In genomic region chr11:6443269-6444003, GRCh38 we compare ENCODE assay signal across 8 cellular contexts. TPM values are rescaled to one million over a fixed set of nuclear protein-coding genes. Genes with fewer than 3 reads are reported as not detected.
DNase-seq lines count a peak whose midpoint lies in the region; ATAC-seq, FAIRE-seq and TF ChIP-seq lines count a peak whose summit lies in the region.

No MANE protein-coding gene starts in this region.

- H3K27me3 ChIP-seq in Loucy (ENCODE audit: insufficient read depth, low read length, poor library complexity, severe bottlenecking) (no peaks in the 10 kb centered on the region), bronchial epithelial cell (ENCODE audit: control insufficient read depth, insufficient read depth, low read length) (no peaks in the 10 kb centered on the region)

- no peak overlapping the region for H3K4me2 ChIP-seq in Loucy (ENCODE audit: low read depth, low read length, poor library complexity, severe bottlenecking)

- H3K4me1 ChIP-seq in Loucy (ENCODE audit: insufficient read depth, low read length, poor library complexity, severe bottlenecking), result peaks cover 10% of the 10 kb centered on the region

- H4K20me1 ChIP-seq in Loucy (ENCODE audit: insufficient read depth, low read length, poor library complexity, severe bottlenecking), result no peaks in the 10 kb centered on the region

- H3K9me3 ChIP-seq in Loucy (ENCODE audit: insufficient read depth, low read depth, low read length), result no peaks in the 10 kb centered on the region

- H3K27ac ChIP-seq in VCaP, result no peak overlapping the region

- TF ChIP-seq CTCF in GM10248 (IDR thresholded peaks at IDR 0.05; ENCODE audit: control extremely low read depth, extremely low read depth, low read depth, missing control alignments) (peak; percentile 88), Loucy (conservative IDR thresholded peaks at IDR 0.05; ENCODE audit: low read length) (peak; percentile 92), VCaP (conservative IDR thresholded peaks at IDR 0.05) (peak; percentile 73), bronchial epithelial cell (IDR thresholded peaks at IDR 0.05; ENCODE audit: insufficient read depth, low read length, severe bottlenecking) (peak; percentile 90)

- H2AFZ ChIP-seq in Loucy (ENCODE audit: low read length), result peak overlapping the region; percentile 47

- CTCF ChIA-PET in GM10248 (lab: Yijun Ruan, JAX), result interaction anchor here (0.5 to 13.4 kb wide), 43 partner anchors 9 to 263 kb away, joined by 3 to 371 read pairs (median 5); partner anchors contain the start of genes APBB1, CNGA4, MRPL17 and SMPD1

- no peaks in the 10 kb centered on the region for H3K9me2 ChIP-seq in Loucy (replicated peaks; ENCODE audit: low read depth, low read length)

- H3K36me3 ChIP-seq in Loucy (ENCODE audit: insufficient read depth, low read length) (no peaks in the 10 kb centered on the region), bronchial epithelial cell (ENCODE audit: control insufficient read depth, insufficient read depth, low read length) (no peaks in the 10 kb centered on the region)

- FAIRE-seq in bronchial epithelial cell (lab: Jason Lieb, UNC), result no peak

- peak; percentile 78 for ATAC-seq in GM21825 (IDR thresholded peaks at IDR 0.05; ENCODE audit: unreplicated experiment)

- H3F3A ChIP-seq in Loucy (ENCODE audit: low read depth), result no peaks in the 10 kb centered on the region

- H3K4me3 ChIP-seq in Loucy (ENCODE audit: low read length, poor library complexity, severe bottlenecking) (no peak overlapping the region), bronchial epithelial cell (ENCODE audit: low read depth, low read length) (no peak overlapping the region)

- peak; percentile 75 for DNase-seq in GM10248 (ENCODE audit: extremely low spot score)
- DNase-seq in bronchial epithelial cell (ENCODE audit: low read depth), result peak; percentile 36
- DNase-seq in left kidney (ENCODE audit: low read depth, low spot score), result peak; percentile 73
- peak; percentile 53 for DNase-seq in stimulated activated CD4-positive, alpha-beta T cell treated with anti-CD3 and anti-CD28 coated beads, Interleukin-4, amount 100 ng/mL, for 24 hours
- DNase-seq in SHP77 treated with DMSO at 0.1 percent for 48 hours (lab: John Stamatoyannopoulos, UW), result no peak

- POLR2A ChIA-PET in GM10248 (lab: Yijun Ruan, JAX), result no interaction called here

- H3K9ac ChIP-seq in Loucy (ENCODE audit: low read depth, low read length, poor library complexity, severe bottlenecking), result no peak overlapping the region

- H3K79me2 ChIP-seq in Loucy (ENCODE audit: insufficient read depth, low read length), result no peaks in the 10 kb centered on the region

RNA-seq across cellular contexts. Expression of gene HPX, which starts 2.6 kb away (rescaled TPM):
- 0.26 and 0.51 TPM in 2 replicates for total RNA-seq in bronchial epithelial cell

RNA-seq across cellular contexts. Expression of gene APBB1, which starts 24.5 kb away (rescaled TPM):
- total RNA-seq in bronchial epithelial cell, result 1.7 and 1.8 TPM in 2 replicates

RNA-seq across cellular contexts. Expression of gene TRIM3, which starts 30.3 kb away (rescaled TPM):
- total RNA-seq in bronchial epithelial cell, result 7.6 and 9.9 TPM in 2 replicates

RNA-seq across cellular contexts. Expression of gene ARFIP2, which starts 37.7 kb away (rescaled TPM):
- 59.3 and 72.7 TPM in 2 replicates for total RNA-seq in bronchial epithelial cell

RNA-seq across cellular contexts. Expression of gene TIMM10B, which starts 37.9 kb away (rescaled TPM):
- 39.5 and 42.1 TPM in 2 replicates for total RNA-seq in bronchial epithelial cell
